Comparison of ENCODE assay signal across 23 cellular contexts in the genomic region with DNA sequence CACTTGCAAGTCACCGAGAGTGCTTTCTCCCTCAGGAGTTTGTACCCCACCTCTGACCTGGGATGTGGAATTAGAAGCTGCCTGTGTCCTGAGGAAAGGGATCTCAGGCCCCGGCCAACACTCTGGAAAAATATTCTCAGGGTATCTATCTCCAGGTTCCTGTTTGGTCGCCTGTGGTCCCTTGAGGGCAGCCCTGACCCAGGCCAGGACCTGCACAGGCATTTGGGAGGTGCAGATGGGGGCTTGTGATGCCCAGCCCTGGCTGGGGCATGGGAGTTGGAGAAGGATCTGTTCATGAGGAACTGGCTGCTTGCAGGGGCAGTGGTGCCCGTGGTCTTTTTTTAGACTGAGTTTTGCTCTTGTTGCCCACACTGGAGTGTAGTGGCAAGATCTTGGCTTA. TPM values are rescaled to one million over a fixed set of nuclear protein-coding genes. Genes with fewer than 3 reads are reported as not detected.
DNase-seq lines count a peak whose midpoint lies in the region; ATAC-seq and TF ChIP-seq lines count a peak whose summit lies in the region.
"Had no signal": no experiment of that assay in that cellular context is flagged by ENCODE, and none has a peak within 500 bp of the region (broad histone marks: within the 10 kb centered on the region; RNA-seq: fewer than 3 reads in every experiment).

No MANE protein-coding gene starts in this region.

- H3K27ac ChIP-seq in WERI-Rb-1 (peak overlapping the region; percentile 96), foreskin keratinocyte (no peak overlapping the region)
- H3K27ac ChIP-seq: 22Rv1, A549, GM23248 had no signal

- no peaks in the 10 kb centered on the region for H3K36me3 Mint-ChIP-seq in glutamatergic neuron (ENCODE audit: unreplicated experiment)
- H3K36me3 Mint-ChIP-seq: CD14-positive monocyte; CD8-positive, alpha-beta memory T cell had no signal

- no peak overlapping the region for H3K4me3 Mint-ChIP-seq in glutamatergic neuron (ENCODE audit: unreplicated experiment)
- H3K4me3 Mint-ChIP-seq: CD4-positive, alpha-beta T cell; CD8-positive, alpha-beta memory T cell; H9 had no signal

- no peak overlapping the region for H3K27ac Mint-ChIP-seq in glutamatergic neuron (ENCODE audit: unreplicated experiment)
- H3K27ac Mint-ChIP-seq: CD14-positive monocyte; CD4-positive, alpha-beta T cell; CD8-positive, alpha-beta memory T cell; H9 had no signal

- H3K36me3 ChIP-seq in BE2C (no peaks in the 10 kb centered on the region), WERI-Rb-1 (no peaks in the 10 kb centered on the region)

- no peak for TF ChIP-seq CTCF in BE2C (IDR thresholded peaks at IDR 0.05; ENCODE audit: low read depth, low read length)
- TF ChIP-seq CTCF in WERI-Rb-1 (IDR thresholded peaks at IDR 0.05; ENCODE audit: low read depth, low read length), result no peak
- TF ChIP-seq CTCF in glutamatergic neuron (IDR thresholded peaks at IDR 0.05; ENCODE audit: partially characterized antibody, unreplicated experiment), result no peak
- no peak for TF ChIP-seq CTCF in foreskin keratinocyte (conservative IDR thresholded peaks at IDR 0.05)

- ATAC-seq in foreskin keratinocyte, result no peak
- ATAC-seq: A549, GM12878, HCT116 had no signal

- peaks cover 4% of the 10 kb centered on the region for H3K9me3 Mint-ChIP-seq in glutamatergic neuron (ENCODE audit: unreplicated experiment)
- H3K9me3 Mint-ChIP-seq: CD14-positive monocyte; CD4-positive, alpha-beta T cell; H9 had no signal

- peaks cover under 1% of the 10 kb centered on the region for H3K27me3 Mint-ChIP-seq in glutamatergic neuron (ENCODE audit: unreplicated experiment)
- H3K27me3 Mint-ChIP-seq: CD4-positive, alpha-beta T cell had no signal

- H3K27me3 ChIP-seq in BE2C, result no peaks in the 10 kb centered on the region
- no peaks in the 10 kb centered on the region for H3K27me3 ChIP-seq in WERI-Rb-1 (ENCODE audit: insufficient read depth, low read depth, severe bottlenecking)
- no peaks in the 10 kb centered on the region for H3K27me3 ChIP-seq in foreskin keratinocyte

- H3K4me3 ChIP-seq in BE2C (ENCODE audit: low read depth, low read length) (no peak overlapping the region), WERI-Rb-1 (ENCODE audit: low read depth, low read length) (no peak overlapping the region)
- H3K4me3 ChIP-seq: A549, GM12878, GM23248 had no signal

- H3K4me1 ChIP-seq in BE2C, result peaks cover 48% of the 10 kb centered on the region
- H3K4me1 ChIP-seq in foreskin keratinocyte, result no peaks in the 10 kb centered on the region
- H3K4me1 ChIP-seq: A549 had no signal

- H3K9me3 ChIP-seq in BE2C, result no peaks in the 10 kb centered on the region
- no peaks in the 10 kb centered on the region for H3K9me3 ChIP-seq in WERI-Rb-1 (ENCODE audit: severe bottlenecking)
- H3K9me3 ChIP-seq: A549 had no signal

- peaks cover 25% of the 10 kb centered on the region for H3K4me1 Mint-ChIP-seq in glutamatergic neuron (ENCODE audit: low read depth, unreplicated experiment)
- H3K4me1 Mint-ChIP-seq: CD14-positive monocyte; CD8-positive, alpha-beta memory T cell had no signal

- DNase-seq in BE2C (peak; percentile 100), WERI-Rb-1 (no peak), glutamatergic neuron (peak; percentile 22), globus pallidus (ENCODE audit: low spot score) (no peak), foreskin keratinocyte (no peak), NCI-H69 (lab: John Stamatoyannopoulos, UW) (no peak)
- DNase-seq: ACHN; AML-193; CD4-positive, alpha-beta T cell; CD8-positive, alpha-beta memory T cell; DMS 273 treated with DMSO at 0.1 percent for 48 hours; DMS79; EL; GDM1; GM23248; H9 had no signal

RNA-seq across cellular contexts. Expression of gene MYCN, which starts 46.3 kb away (rescaled TPM):
- 1,296 TPM for polyA plus RNA-seq in BE2C (2012; ENCODE audit: insufficient read depth, insufficient read length, low read depth)
- total RNA-seq in glutamatergic neuron (ENCODE audit: unreplicated experiment), result 43.8 TPM
- total RNA-seq in foreskin keratinocyte, result 0.10 TPM in 1 of 2 replicates, not detected in the other
- 0.03 and 0.19 TPM in 2 replicates for polyA plus RNA-seq in foreskin keratinocyte
- total RNA-seq: CD8-positive, alpha-beta memory T cell; GM12878; GM23248; H4 had no signal
- polyA plus RNA-seq: A549; BJ; CD14-positive monocyte; CD8-positive, alpha-beta memory T cell; GM12878; GM23248 had no signal

Comparison
In these comparisons a context has a peak if more than half of its experiments do, and no peak if none do; other contexts are left out.
1. DNase-seq: peak in BE2C (single experiment) and glutamatergic neuron (single experiment); none in WERI-Rb-1 (single experiment), globus pallidus (single experiment), foreskin keratinocyte (0 of 2) and NCI-H69 (single experiment).
2. RNA of gene MYCN, which starts 46.3 kb away (total RNA-seq): 43.8 TPM in glutamatergic neuron (single experiment); 0.10 TPM in foreskin keratinocyte; every median in the first group is over 10 times any median in the second.